ENCODE assay signal across 8 cellular contexts in genomic region chr2:20225294-20226151, GRCh38. TPM values are rescaled to one million over a fixed set of nuclear protein-coding genes. Genes with fewer than 3 reads are reported as not detected.
DNase-seq lines count a peak whose midpoint lies in the region; ATAC-seq and FAIRE-seq lines count a peak whose summit lies in the region.

No MANE protein-coding gene starts in this region.

- DNase-seq in Ammon's horn (ENCODE audit: low spot score) (peak; percentile 35), GM18507 (ENCODE audit: extremely low spot score, insufficient read length, low read depth) (peak; percentile 43), NCI-H2196 treated with DMSO at 0.1 percent for 48 hours (lab: John Stamatoyannopoulos, UW; ENCODE audit: unreplicated experiment) (peak; percentile 55), germinal center (ENCODE audit: low spot score) (peak; percentile 72), occipital lobe (lab: John Stamatoyannopoulos, UW) (peak; percentile 38), HK-2 (ENCODE audit: unreplicated experiment) (no peak)
- peak; percentile 31 for DNase-seq in activated T-cell treated with anti-CD3 and anti-CD28 coated beads, Interleukin-2, amount 50 U/mL, for 1 hour

- peak; percentile 29 for FAIRE-seq in GM18507 (lab: Jason Lieb, UNC)

- ATAC-seq in HG02981 (IDR thresholded peaks at IDR 0.05; ENCODE audit: unreplicated experiment): peak; percentile 44

RNA-seq across cellular contexts. Expression of gene SDC1, which starts 0.6 kb away (rescaled TPM):
- 9.0 TPM for total RNA-seq in occipital lobe
